Comparison of ENCODE assay signal across 8 cellular contexts in genomic region chr21:35164971-35165483, GRCh38.
"Had no signal": no experiment of that assay in that cellular context is flagged by ENCODE, and none has a peak within 500 bp of the region (broad histone marks: within the 10 kb centered on the region; RNA-seq: fewer than 3 reads in every experiment).

No MANE protein-coding gene starts in this region.

- H3K4me3 ChIP-seq: GM12878 had no signal

- FAIRE-seq: G401.6, GM12878, GM12891, GM12892, GM18507, GM19239 had no signal

- DNase-seq: GDM1, GF-D8 had no signal

- ATAC-seq: GM12878 had no signal
